28 cellular contexts compared by ENCODE assay signal in the genomic region with DNA sequence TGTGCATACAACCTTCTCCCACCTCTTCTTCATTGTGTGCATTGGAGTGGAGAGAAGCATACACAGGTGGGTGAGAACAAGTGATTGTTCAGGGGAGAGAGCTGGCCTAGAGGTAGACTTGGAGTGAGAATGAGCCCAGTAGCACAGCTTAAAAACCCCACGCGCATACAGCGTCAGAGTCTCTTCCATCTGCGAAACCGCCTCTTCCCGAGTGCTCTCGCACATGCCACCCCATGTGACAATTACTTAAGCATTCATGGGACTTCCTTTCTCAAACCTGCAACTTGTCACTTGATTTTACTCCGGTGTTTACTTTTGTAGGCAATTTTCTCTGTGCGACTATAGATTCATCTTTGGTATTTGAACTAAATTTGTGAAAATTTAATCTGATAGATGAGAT.
"Had no signal": no experiment of that assay in that cellular context is flagged by ENCODE, and none has a peak within 500 bp of the region (broad histone marks: within the 10 kb centered on the region; RNA-seq: fewer than 3 reads in every experiment).

No MANE protein-coding gene starts in this region.

- H3K9me3 Mint-ChIP-seq: naive B cell; natural killer cell; stimulated activated naive B cell treated with anti-CD40 and anti-IgM and Interleukin-4, amounts not matched to agents 10 μg/mL and 1 μg/mL and 100 μg/mL, for 72 hours; type B pancreatic cell had no signal

- H3K9ac ChIP-seq: neural progenitor cell had no signal

- H3K4me1 Mint-ChIP-seq: mesothelial cell of epicardium; naive B cell; natural killer cell; neural progenitor cell; stimulated activated naive B cell treated with anti-CD40 and anti-IgM and Interleukin-4, amounts not matched to agents 10 μg/mL and 1 μg/mL and 100 μg/mL, for 72 hours had no signal

- DNase-seq: islet precursor cell; left ventricle myocardium inferior; mesendoderm; naive B cell; natural killer cell; nephron progenitor cell; occipital lobe; ovary; stimulated activated CD4-positive, alpha-beta T cell treated with anti-CD3 and anti-CD28 coated beads, Interleukin-12 subunit alpha, Interleukin-12 subunit beta, amount 100 ng/mL, for 4 hours; stimulated activated CD4-positive, alpha-beta T cell treated with anti-CD3 and anti-CD28 coated beads, Interleukin-15, amount 100 ng/mL, for 24 hours; stimulated activated CD4-positive, alpha-beta T cell treated with anti-CD3 and anti-CD28 coated beads, Interleukin-2, amount 100 ng/mL, for 24 hours; stimulated activated CD4-positive, alpha-beta T cell treated with anti-CD3 and anti-CD28 coated beads, Interleukin-4, amount 100 ng/mL, for 1 hour; stimulated activated naive B cell treated with anti-CD40 and anti-IgM and Interleukin-4, amounts not matched to agents 10 μg/mL and 1 μg/mL and 100 μg/mL, for 72 hours; stimulated activated naive CD8-positive, alpha-beta T cell treated with anti-CD3 and anti-CD28 coated beads, Interleukin-15, Interleukin-2, amounts not matched to agents 100 U/mL and 50 U/mL, for 24 hours; stomach; uterus had no signal

- H3K27me3 Mint-ChIP-seq: progenitor cell of endocrine pancreas; stimulated activated naive B cell treated with anti-CD40 and anti-IgM and Interleukin-4, amounts not matched to agents 10 μg/mL and 1 μg/mL and 100 μg/mL, for 72 hours had no signal

- H3K4me3 Mint-ChIP-seq: mesothelial cell of epicardium; naive B cell; natural killer cell; nephron progenitor cell; neural progenitor cell; stimulated activated naive B cell treated with anti-CD40 and anti-IgM and Interleukin-4, amounts not matched to agents 10 μg/mL and 1 μg/mL and 100 μg/mL, for 72 hours; type B pancreatic cell had no signal

- H3K4me2 ChIP-seq: hepatocyte, neural progenitor cell had no signal

- H3K27me3 ChIP-seq: hepatocyte, neural progenitor cell, neutrophil, ovary, right atrium auricular region, stomach, suprapubic skin, tibial nerve, uterus had no signal

- H3K36me3 ChIP-seq: left ventricle myocardium inferior, neutrophil, ovary, right atrium auricular region, stomach, suprapubic skin, tibial nerve, uterus had no signal

- H3K27ac Mint-ChIP-seq: mesothelial cell of epicardium; naive B cell; natural killer cell; nephron progenitor cell; neural progenitor cell; progenitor cell of endocrine pancreas; stimulated activated naive B cell treated with anti-CD40 and anti-IgM and Interleukin-4, amounts not matched to agents 10 μg/mL and 1 μg/mL and 100 μg/mL, for 72 hours; type B pancreatic cell had no signal

- H3K9me3 ChIP-seq: neutrophil, ovary, right atrium auricular region, suprapubic skin had no signal

- H2AFZ ChIP-seq: hepatocyte, neural progenitor cell had no signal

- H3K36me3 Mint-ChIP-seq: mesothelial cell of epicardium; naive B cell; natural killer cell; neural progenitor cell; stimulated activated naive B cell treated with anti-CD40 and anti-IgM and Interleukin-4, amounts not matched to agents 10 μg/mL and 1 μg/mL and 100 μg/mL, for 72 hours; type B pancreatic cell had no signal

- H3K79me2 ChIP-seq: hepatocyte had no signal

- H3K4me1 ChIP-seq: suprapubic skin, tibial nerve, uterus had no signal

- ATAC-seq: natural killer cell; sciatic nerve; stimulated activated naive B cell treated with anti-CD40 and anti-IgM and Interleukin-4, amounts not matched to agents 10 μg/mL and 1 μg/mL and 100 μg/mL, for 72 hours; stimulated activated naive CD8-positive, alpha-beta T cell treated with anti-CD3 and anti-CD28 coated beads, Interleukin-15, Interleukin-2, amounts not matched to agents 100 U/mL and 50 U/mL, for 24 hours had no signal

- H3K27ac ChIP-seq: hepatocyte, left ventricle myocardium inferior, neural progenitor cell, neutrophil, ovary, right atrium auricular region, skin epidermis, stomach, suprapubic skin, tibial nerve, uterus had no signal

- H3K4me3 ChIP-seq: hepatocyte, left ventricle myocardium inferior, lung, neural progenitor cell, ovary, right atrium auricular region, skin epidermis, stomach, suprapubic skin, tibial nerve, uterus had no signal
